Comparison of ENCODE assay signal across 2 cellular contexts in genomic region chr9:122119166-122119521, GRCh38.
TF ChIP-seq lines count a peak whose summit lies in the region.

No MANE protein-coding gene starts in this region.

TF ChIP-seq in Ishikawa, 13 proteins besides CTCF, POLR2A, EP300 and RAD21 (continued from another document):
- TF ChIP-seq USF1 (IDR thresholded peaks at IDR 0.05), result no peak
- TF ChIP-seq TCF12 (IDR thresholded peaks at IDR 0.05; ENCODE audit: low read depth), result peak; percentile 58
- TF ChIP-seq TEAD4 (IDR thresholded peaks at IDR 0.05), result peak; percentile 75
- 0 out of 2 replicates have a peak, but pooled peaks have one; percentile 31 for TF ChIP-seq EGR1 (IDR thresholded peaks at IDR 0.05)

TF ChIP-seq in GM23338, 12 proteins besides CTCF, POLR2A, EP300 and RAD21 (continued from another document):
- TF ChIP-seq JUNB (IDR thresholded peaks at IDR 0.05; ENCODE audit: unreplicated experiment), result no peak
- no peak for TF ChIP-seq NANOG (IDR thresholded peaks at IDR 0.05; ENCODE audit: borderline replicate concordance)
- TF ChIP-seq, protein P1, sequence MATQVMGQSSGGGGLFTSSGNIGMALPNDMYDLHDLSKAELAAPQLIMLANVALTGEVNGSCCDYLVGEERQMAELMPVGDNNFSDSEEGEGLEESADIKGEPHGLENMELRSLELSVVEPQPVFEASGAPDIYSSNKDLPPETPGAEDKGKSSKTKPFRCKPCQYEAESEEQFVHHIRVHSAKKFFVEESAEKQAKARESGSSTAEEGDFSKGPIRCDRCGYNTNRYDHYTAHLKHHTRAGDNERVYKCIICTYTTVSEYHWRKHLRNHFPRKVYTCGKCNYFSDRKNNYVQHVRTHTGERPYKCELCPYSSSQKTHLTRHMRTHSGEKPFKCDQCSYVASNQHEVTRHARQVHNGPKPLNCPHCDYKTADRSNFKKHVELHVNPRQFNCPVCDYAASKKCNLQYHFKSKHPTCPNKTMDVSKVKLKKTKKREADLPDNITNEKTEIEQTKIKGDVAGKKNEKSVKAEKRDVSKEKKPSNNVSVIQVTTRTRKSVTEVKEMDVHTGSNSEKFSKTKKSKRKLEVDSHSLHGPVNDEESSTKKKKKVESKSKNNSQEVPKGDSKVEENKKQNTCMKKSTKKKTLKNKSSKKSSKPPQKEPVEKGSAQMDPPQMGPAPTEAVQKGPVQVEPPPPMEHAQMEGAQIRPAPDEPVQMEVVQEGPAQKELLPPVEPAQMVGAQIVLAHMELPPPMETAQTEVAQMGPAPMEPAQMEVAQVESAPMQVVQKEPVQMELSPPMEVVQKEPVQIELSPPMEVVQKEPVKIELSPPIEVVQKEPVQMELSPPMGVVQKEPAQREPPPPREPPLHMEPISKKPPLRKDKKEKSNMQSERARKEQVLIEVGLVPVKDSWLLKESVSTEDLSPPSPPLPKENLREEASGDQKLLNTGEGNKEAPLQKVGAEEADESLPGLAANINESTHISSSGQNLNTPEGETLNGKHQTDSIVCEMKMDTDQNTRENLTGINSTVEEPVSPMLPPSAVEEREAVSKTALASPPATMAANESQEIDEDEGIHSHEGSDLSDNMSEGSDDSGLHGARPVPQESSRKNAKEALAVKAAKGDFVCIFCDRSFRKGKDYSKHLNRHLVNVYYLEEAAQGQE (IDR thresholded peaks at IDR 0.05; ENCODE audit: unreplicated experiment), result no peak
- no peak for TF ChIP-seq ZNF114 (CRISPR knock-in tag; IDR thresholded peaks at IDR 0.05)
- no peak for TF ChIP-seq ZNF462 (CRISPR knock-in tag; IDR thresholded peaks at IDR 0.05)
